ENCODE assay signal across 8 cellular contexts in genomic region chr5:65739162-65739561, GRCh38.
"Had no signal": no experiment of that assay in that cellular context is flagged by ENCODE, and none has a peak within 500 bp of the region (broad histone marks: within the 10 kb centered on the region; RNA-seq: fewer than 3 reads in every experiment).

No MANE protein-coding gene starts in this region.

- DNase-seq: GDM1, GF-D8 had no signal

- H3K4me3 ChIP-seq: GM12878 had no signal

- ATAC-seq: GM12878 had no signal

- FAIRE-seq: G401.6, GM12878, GM12891, GM12892, GM18507, GM19239 had no signal
